ENCODE assay signal across 16 cellular contexts in genomic region chr9:128416014-128416413, GRCh38. TPM values are rescaled to one million over a fixed set of nuclear protein-coding genes. Genes with fewer than 3 reads are reported as not detected.
DNase-seq lines count a peak whose midpoint lies in the region; TF ChIP-seq lines count a peak whose summit lies in the region.
"Had no signal": no experiment of that assay in that cellular context is flagged by ENCODE, and none has a peak within 500 bp of the region (broad histone marks: within the 10 kb centered on the region; RNA-seq: fewer than 3 reads in every experiment).

No MANE protein-coding gene starts in this region.

- no peaks in the 10 kb centered on the region for H3K36me3 ChIP-seq in smooth muscle cell (ENCODE audit: low read depth)
- H3K36me3 ChIP-seq: lower lobe of right lung had no signal

- H4K20me1 ChIP-seq in smooth muscle cell (ENCODE audit: low read depth): no peaks in the 10 kb centered on the region

- H3K4me3 ChIP-seq in epithelial cell of esophagus (ENCODE audit: low read length): no peak overlapping the region
- H3K4me3 ChIP-seq in smooth muscle cell: no peak overlapping the region
- H3K4me3 ChIP-seq: lower lobe of right lung had no signal

- H2AFZ ChIP-seq in smooth muscle cell (ENCODE audit: low read depth): peak overlapping the region; percentile 41

- H3K27ac ChIP-seq in smooth muscle cell (ENCODE audit: low read depth): peak overlapping the region; percentile 46
- H3K27ac ChIP-seq: lower lobe of right lung had no signal

- no peak for TF ChIP-seq CTCF in epithelial cell of esophagus (IDR thresholded peaks at IDR 0.05; ENCODE audit: insufficient read depth, low read depth, low read length, missing control alignments)
- TF ChIP-seq CTCF in smooth muscle cell (IDR thresholded peaks at IDR 0.05; ENCODE audit: borderline replicate concordance, insufficient read depth, poor library complexity, severe bottlenecking): no peak

- H3K4me1 ChIP-seq in smooth muscle cell (ENCODE audit: low read depth): no peaks in the 10 kb centered on the region

- H3K27me3 ChIP-seq in smooth muscle cell (ENCODE audit: low read depth): no peaks in the 10 kb centered on the region

- peak overlapping the region; percentile 43 for H3K4me2 ChIP-seq in smooth muscle cell

- DNase-seq in DMS79 treated with DMSO at 0.1 percent for 48 hours (lab: John Stamatoyannopoulos, UW) (peak; percentile 13), NCI-H526 treated with DMSO at 0.1 percent for 48 hours (lab: John Stamatoyannopoulos, UW) (peak; percentile 48), epithelial cell of esophagus (ENCODE audit: low read depth) (peak; percentile 79), smooth muscle cell (lab: John Stamatoyannopoulos, UW; ENCODE audit: unreplicated experiment) (no peak), C1 segment of cervical spinal cord (lab: John Stamatoyannopoulos, UW) (no peak), amniotic stem cell (lab: John Stamatoyannopoulos, UW) (no peak)
- DNase-seq in activated naive CD4-positive, alpha-beta T cell treated with anti-CD3 and anti-CD28 coated beads, Interleukin-2, amount 50 U/mL, for 16 hours: no peak
- DNase-seq: activated CD4-positive, CD25-positive, alpha-beta regulatory T cell treated with anti-CD3 and anti-CD28 coated beads, Interleukin-2, amount 50 U/mL, for 72 hours; activated CD8-positive, alpha-beta memory T cell treated with anti-CD3 and anti-CD28 coated beads, Interleukin-2, amount 50 U/mL, for 4 hours; activated naive CD4-positive, alpha-beta T cell treated with anti-CD3 and anti-CD28 coated beads for 36 hours; effector memory CD8-positive, alpha-beta T cell; foreskin fibroblast; KG1; lower lobe of right lung; NCI-H1436; NCI-H524 had no signal

- no peaks in the 10 kb centered on the region for H3F3A ChIP-seq in smooth muscle cell (ENCODE audit: low read depth)

- H3K79me2 ChIP-seq in smooth muscle cell (ENCODE audit: low read depth): no peaks in the 10 kb centered on the region

- H3K9ac ChIP-seq in smooth muscle cell (ENCODE audit: low read depth): no peak overlapping the region

- H3K9me3 ChIP-seq in smooth muscle cell (replicated peaks; ENCODE audit: low read depth): no peaks in the 10 kb centered on the region
- H3K9me3 ChIP-seq: lower lobe of right lung had no signal

- 48% methylated on average over 6 of the region's 6 CpGs for WGBS in smooth muscle cell (ENCODE audit: low lambda C conversion rate)

RNA-seq across cellular contexts. Expression of gene CERCAM, which starts 4.6 kb away (rescaled TPM):
- total RNA-seq in smooth muscle cell: 116 and 129 TPM in 2 replicates
- 310 and 357 TPM in 2 replicates for polyA plus RNA-seq in smooth muscle cell

RNA-seq across cellular contexts. Expression of gene ODF2, which starts 39.8 kb away (rescaled TPM):
- 17.7 and 27.9 TPM in 2 replicates for total RNA-seq in smooth muscle cell
- 31.6 and 33.2 TPM in 2 replicates for polyA plus RNA-seq in smooth muscle cell

RNA-seq across cellular contexts. Expression of gene URM1, which starts 44.8 kb away (rescaled TPM):
- 27.1 and 27.3 TPM in 2 replicates for total RNA-seq in smooth muscle cell
- 41.2 and 48.7 TPM in 2 replicates for polyA plus RNA-seq in smooth muscle cell

Comparison
In these comparisons a context has a peak if more than half of its experiments do, and no peak if none do; other contexts are left out.
1. DNase-seq: peak in DMS79 treated with DMSO at 0.1 percent for 48 hours (single experiment), NCI-H526 treated with DMSO at 0.1 percent for 48 hours (single experiment) and epithelial cell of esophagus (single experiment); none in smooth muscle cell (single experiment), C1 segment of cervical spinal cord (0 of 14), activated naive CD4-positive, alpha-beta T cell treated with anti-CD3 and anti-CD28 coated beads, Interleukin-2, amount 50 U/mL, for 16 hours (single experiment) and amniotic stem cell (single experiment).